ENCODE assay signal across 8 cellular contexts in the genomic region with DNA sequence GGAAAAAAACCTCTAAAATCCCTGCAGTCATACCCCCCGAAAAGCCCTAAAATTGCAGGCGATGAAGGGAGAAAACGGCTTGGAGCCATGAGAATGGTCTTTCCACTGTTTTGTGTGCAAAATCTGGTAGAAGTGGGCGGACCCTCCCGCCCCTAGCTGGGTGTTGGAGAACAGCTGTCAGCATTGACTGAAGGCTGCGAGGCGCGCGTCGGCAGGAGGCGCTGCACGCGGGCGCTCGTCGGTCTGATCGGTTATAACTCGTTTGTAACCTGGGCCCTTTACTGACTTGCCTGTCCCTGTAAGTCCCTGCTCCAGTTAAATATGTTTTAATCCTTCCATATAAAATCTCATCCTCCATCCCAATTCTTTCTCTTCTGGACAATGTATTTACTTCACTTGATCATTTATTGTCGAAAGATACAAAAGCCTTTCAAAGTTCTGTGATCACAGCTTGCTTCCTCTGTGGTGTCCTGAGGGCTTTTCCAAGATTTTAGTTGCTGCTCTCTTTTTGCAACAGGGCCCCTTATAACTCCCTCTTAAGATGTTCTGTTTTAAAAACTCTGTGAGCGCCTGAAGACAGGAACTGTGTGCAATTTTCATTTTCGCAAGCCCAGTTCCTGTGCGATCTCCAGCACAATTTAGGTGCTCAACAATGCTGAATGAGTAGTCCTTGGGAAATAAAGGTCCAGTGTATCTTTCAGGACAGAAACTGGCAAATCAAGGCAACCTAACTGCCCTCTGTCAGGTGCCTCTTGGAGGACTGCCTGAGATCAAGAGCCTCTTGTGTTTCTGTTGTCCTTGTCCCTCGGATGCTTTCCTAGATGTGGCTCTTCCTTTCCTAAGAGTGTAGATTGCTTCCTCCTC.
A peak's percentile ranks its signal among the peaks of the same experiment; 100 is the strongest.
DNase-seq lines count a peak whose midpoint lies in the region; ATAC-seq and TF ChIP-seq lines count a peak whose summit lies in the region.

No MANE protein-coding gene starts in this region.

- TF ChIP-seq CTCF in choroid plexus epithelial cell (conservative IDR thresholded peaks at IDR 0.05; ENCODE audit: low read depth, low read length), result peak; percentile 95

- no peaks in the 10 kb centered on the region for H3K27me3 ChIP-seq in layer of hippocampus (ENCODE audit: control insufficient read depth, insufficient read depth, low read length)

- DNase-seq in NCI-H446 treated with DMSO at 0.1 percent for 48 hours (lab: John Stamatoyannopoulos, UW) (peak; percentile 75), choroid plexus epithelial cell (ENCODE audit: low read depth) (peak; percentile 91)
- DNase-seq in activated CD4-positive, alpha-beta T cell treated with anti-CD3 and anti-CD28 coated beads for 1 hour, result peak; percentile 77
- DNase-seq in stimulated activated CD4-positive, alpha-beta T cell treated with anti-CD3 and anti-CD28 coated beads, Interleukin-1b, Interleukin-23, amount 100 ng/mL, for 4 hours (ENCODE audit: low read depth in 2 of 2), result peak; percentile 76 to 78

- H3K4me3 ChIP-seq in choroid plexus epithelial cell (ENCODE audit: low read depth, low read length), result peak overlapping the region; percentile 88

- ATAC-seq in GM18502 (IDR thresholded peaks at IDR 0.05; ENCODE audit: poor library complexity, unreplicated experiment) (peak; percentile 49), HG03196 (IDR thresholded peaks at IDR 0.05; ENCODE audit: unreplicated experiment) (peak; percentile 39), GM18517 (IDR thresholded peaks at IDR 0.05; ENCODE audit: unreplicated experiment) (no peak)

- peak overlapping the region; percentile 74 for H3K27ac ChIP-seq in layer of hippocampus (ENCODE audit: low read depth, low read length)
